1 cellular context compared by ENCODE assay signal in genomic region chr5:147898875-147899401, GRCh38.
TF ChIP-seq lines count a peak whose summit lies in the region.

No MANE protein-coding gene starts in this region.

TF ChIP-seq in IMR-90, 13 proteins besides CTCF, POLR2A, EP300 and RAD21:
- TF ChIP-seq USF2 (IDR thresholded peaks at IDR 0.05; ENCODE audit: low read depth, low read length) (no peak), BHLHE40 (IDR thresholded peaks at IDR 0.05; ENCODE audit: low read depth, low read length) (no peak), MAZ (IDR thresholded peaks at IDR 0.05; ENCODE audit: borderline replicate concordance, low read depth, low read length) (no peak), CHD1 (IDR thresholded peaks at IDR 0.05; ENCODE audit: low read depth, low read length) (no peak), SMC3 (IDR thresholded peaks at IDR 0.05; ENCODE audit: low read depth, low read length) (no peak), FOS (IDR thresholded peaks at IDR 0.05; ENCODE audit: low read depth, low read length) (no peak), MXI1 (IDR thresholded peaks at IDR 0.05; ENCODE audit: borderline replicate concordance, low read depth, low read length) (no peak), RCOR1 (IDR thresholded peaks at IDR 0.05; ENCODE audit: insufficient replicate concordance, low read length) (no peak), MAFK (IDR thresholded peaks at IDR 0.05; ENCODE audit: low read depth, low read length) (no peak), ELK1 (IDR thresholded peaks at IDR 0.05; ENCODE audit: borderline replicate concordance, low read depth, low read length) (no peak), CEBPB (IDR thresholded peaks at IDR 0.05; ENCODE audit: low read depth, low read length) (no peak)
